Comparison of ENCODE assay signal across 8 cellular contexts in the genomic region with DNA sequence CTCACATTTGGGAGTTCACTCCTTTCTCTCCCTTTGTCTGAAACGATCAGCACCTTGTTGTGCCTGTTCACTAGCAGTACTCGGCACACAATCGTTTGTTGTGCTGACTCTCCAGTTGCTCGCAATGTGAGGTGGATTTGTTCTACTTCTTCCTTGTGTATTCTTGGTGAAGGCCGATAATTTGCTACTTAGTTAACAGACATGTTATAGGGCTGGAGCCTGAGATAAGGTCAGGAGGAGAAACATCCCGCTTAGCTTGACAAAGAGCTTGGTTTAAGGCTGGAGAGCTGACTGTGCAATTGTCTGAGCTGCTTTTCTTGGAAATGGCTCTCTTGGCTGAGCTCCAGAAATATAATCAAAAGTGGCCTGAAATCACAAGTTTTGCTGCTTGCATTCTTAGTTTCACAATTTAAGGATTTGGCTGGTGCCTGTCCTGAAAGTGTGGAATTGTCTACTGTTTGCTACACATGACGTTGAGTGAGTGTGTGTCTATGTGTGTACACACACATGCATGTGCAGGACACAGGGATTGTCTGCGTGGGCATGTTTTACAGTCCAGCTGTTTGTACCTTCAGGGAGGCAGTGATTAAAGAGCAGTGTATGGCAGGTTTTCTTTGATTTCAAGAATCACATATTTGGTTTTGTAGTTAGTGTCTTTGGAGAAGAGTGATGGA.
DNase-seq lines count a peak whose midpoint lies in the region; ATAC-seq and TF ChIP-seq lines count a peak whose summit lies in the region.

No MANE protein-coding gene starts in this region.

- intact Hi-C loops in Caco-2 (cut with micrococcal nuclease; ENCODE audit: unreplicated experiment) = no loop called here

- H3K4me1 Mint-ChIP-seq in Caco-2 (ENCODE audit: low read depth, unreplicated experiment) = peaks cover 53% of the 10 kb centered on the region

- no peaks in the 10 kb centered on the region for H3K27me3 Mint-ChIP-seq in Caco-2 (ENCODE audit: insufficient read depth, unreplicated experiment)

- TF ChIP-seq CTCF in Caco-2 (IDR thresholded peaks at IDR 0.05; ENCODE audit: insufficient read depth in 1 of 2, low read depth in 1 of 2, low read length in 1 of 2, severe bottlenecking in 1 of 2, unreplicated experiment in 1 of 2) = no peak
- TF ChIP-seq CTCF in OCI-LY3 (IDR thresholded peaks at IDR 0.05; ENCODE audit: low read depth, low read length) = no peak
- TF ChIP-seq CTCF in osteoblast (IDR thresholded peaks at IDR 0.05; ENCODE audit: extremely low read depth, low read depth, low read length) = no peak

- H2AFZ ChIP-seq in OCI-LY3 (ENCODE audit: low read depth, low read length) = peak overlapping the region; percentile 89
- peak overlapping the region; percentile 91 for H2AFZ ChIP-seq in osteoblast (ENCODE audit: low read length)

- H3K27ac ChIP-seq in OCI-LY3 (ENCODE audit: low read length) (peak overlapping the region; percentile 98), osteoblast (ENCODE audit: low read depth, low read length) (peak overlapping the region; percentile 29)
- peak overlapping the region; percentile 73 for H3K27ac ChIP-seq in effector memory CD4-positive, alpha-beta T cell (ENCODE audit: insufficient read depth, low read length, poor library complexity, severe bottlenecking)

- H3K27ac Mint-ChIP-seq in Caco-2 (ENCODE audit: unreplicated experiment) = peak overlapping the region; percentile 31

- BruUV-seq in Caco-2 (replicated peaks; lab: Mats Ljungman, UMichigan) = no TSS peak

- no peaks in the 10 kb centered on the region for H3K27me3 ChIP-seq in Caco-2 (replicated peaks; ENCODE audit: control insufficient read depth, insufficient read depth, low read length)
- H3K27me3 ChIP-seq in OCI-LY3 (ENCODE audit: low read depth, low read length) = no peaks in the 10 kb centered on the region
- H3K27me3 ChIP-seq in effector memory CD4-positive, alpha-beta T cell (replicated peaks; ENCODE audit: control insufficient read depth, insufficient read depth, low read length, poor library complexity, severe bottlenecking) = no peaks in the 10 kb centered on the region
- H3K27me3 ChIP-seq in osteoblast (ENCODE audit: insufficient read depth, low read length) = no peaks in the 10 kb centered on the region

- H3K4me3 ChIP-seq in Caco-2 (ENCODE audit: low read depth, low read length) (no peak overlapping the region), OCI-LY3 (ENCODE audit: low read length) (peak overlapping the region; percentile 34), osteoblast (ENCODE audit: insufficient read depth, low read length) (no peak overlapping the region)
- peak overlapping the region; percentile 22 for H3K4me3 ChIP-seq in effector memory CD4-positive, alpha-beta T cell (ENCODE audit: insufficient read depth, low read depth, low read length, poor library complexity, severe bottlenecking)

- no peaks in the 10 kb centered on the region for H4K20me1 ChIP-seq in OCI-LY3 (ENCODE audit: insufficient read depth, low read length)
- no peaks in the 10 kb centered on the region for H4K20me1 ChIP-seq in osteoblast (ENCODE audit: insufficient read depth, low read length)

- H3K4me2 ChIP-seq in OCI-LY3 (ENCODE audit: low read length) (peak overlapping the region; percentile 84), osteoblast (ENCODE audit: insufficient read depth, low read length) (peak overlapping the region; percentile 14)

- DNase-seq in Caco-2 (no peak), osteoblast (ENCODE audit: insufficient read length, low spot score, missing footprints) (peak; percentile 34), HK-2 (ENCODE audit: unreplicated experiment) (no peak), amniotic stem cell (lab: John Stamatoyannopoulos, UW) (no peak)
- DNase-seq in effector memory CD4-positive, alpha-beta T cell = no peak

- ATAC-seq in GM21825 (IDR thresholded peaks at IDR 0.05; ENCODE audit: unreplicated experiment) = peak; percentile 9
- ATAC-seq in activated CD4-positive, CD25-positive, alpha-beta regulatory T cell treated with anti-CD3 and anti-CD28 coated beads, Interleukin-2, amount 50 U/mL, for 24 hours = no peak

- no peaks in the 10 kb centered on the region for H3K79me2 ChIP-seq in OCI-LY3 (ENCODE audit: low read length)
- H3K79me2 ChIP-seq in osteoblast (ENCODE audit: insufficient read depth, low read length) = no peaks in the 10 kb centered on the region

- CTCF ChIA-PET in Caco-2 (lab: Charles Lee) = interaction anchor here (0.6 kb wide), 1 partner anchor 118 kb away, joined by 3 read pairs; a partner anchor contains a TSS

- no peak overlapping the region for H3K4me3 Mint-ChIP-seq in Caco-2 (ENCODE audit: unreplicated experiment)

- H3K4me1 ChIP-seq in Caco-2 = peaks cover 65% of the 10 kb centered on the region
- H3K4me1 ChIP-seq in OCI-LY3 (ENCODE audit: low read length) = peaks cover 51% of the 10 kb centered on the region
- H3K4me1 ChIP-seq in effector memory CD4-positive, alpha-beta T cell (ENCODE audit: control insufficient read depth, insufficient read depth, low read length, poor library complexity, severe bottlenecking) = peaks cover 41% of the 10 kb centered on the region
- peaks cover 56% of the 10 kb centered on the region for H3K4me1 ChIP-seq in osteoblast (ENCODE audit: insufficient read depth, low read length)

- H3K36me3 ChIP-seq in Caco-2 (ENCODE audit: control insufficient read depth, insufficient read depth, low read length) (no peaks in the 10 kb centered on the region), OCI-LY3 (replicated peaks; ENCODE audit: low read depth, low read length) (no peaks in the 10 kb centered on the region), osteoblast (ENCODE audit: insufficient read depth, low read length) (no peaks in the 10 kb centered on the region)
- H3K36me3 ChIP-seq in effector memory CD4-positive, alpha-beta T cell (ENCODE audit: control insufficient read depth, insufficient read depth, low read length) = no peaks in the 10 kb centered on the region

- POLR2A ChIA-PET in Caco-2 (lab: Charles Lee) = interaction anchor here (0.6 kb wide), 1 partner anchor 78 kb away, joined by 5 read pairs; no protein-coding TSS in a partner anchor

- H3K9me3 Mint-ChIP-seq in Caco-2 (ENCODE audit: unreplicated experiment) = no peaks in the 10 kb centered on the region

- peak overlapping the region; percentile 67 for H3K9ac ChIP-seq in OCI-LY3 (ENCODE audit: low read length)

- H3K36me3 Mint-ChIP-seq in Caco-2 (ENCODE audit: insufficient read depth, unreplicated experiment) = peaks cover 10% of the 10 kb centered on the region

- H3K9me3 ChIP-seq in Caco-2 (no peaks in the 10 kb centered on the region), OCI-LY3 (ENCODE audit: insufficient read depth, low read length) (no peaks in the 10 kb centered on the region; the same call in 1 of the 2 replicates), osteoblast (ENCODE audit: low read depth, low read length) (no peaks in the 10 kb centered on the region)
- H3K9me3 ChIP-seq in effector memory CD4-positive, alpha-beta T cell (ENCODE audit: control insufficient read depth, low read length) = no peaks in the 10 kb centered on the region

Comparison
In these comparisons a context has a peak if more than half of its experiments do, and no peak if none do; other contexts are left out.
1. H3K4me3 ChIP-seq: peak in OCI-LY3 (single experiment) and effector memory CD4-positive, alpha-beta T cell (single experiment); none in Caco-2 (single experiment) and osteoblast (single experiment).
2. H3K27ac ChIP-seq: peak in every context shown above with its lines; median percentile 98 in OCI-LY3; 73 in effector memory CD4-positive, alpha-beta T cell; 29 in osteoblast.